26 cellular contexts compared by ENCODE assay signal in the genomic region with DNA sequence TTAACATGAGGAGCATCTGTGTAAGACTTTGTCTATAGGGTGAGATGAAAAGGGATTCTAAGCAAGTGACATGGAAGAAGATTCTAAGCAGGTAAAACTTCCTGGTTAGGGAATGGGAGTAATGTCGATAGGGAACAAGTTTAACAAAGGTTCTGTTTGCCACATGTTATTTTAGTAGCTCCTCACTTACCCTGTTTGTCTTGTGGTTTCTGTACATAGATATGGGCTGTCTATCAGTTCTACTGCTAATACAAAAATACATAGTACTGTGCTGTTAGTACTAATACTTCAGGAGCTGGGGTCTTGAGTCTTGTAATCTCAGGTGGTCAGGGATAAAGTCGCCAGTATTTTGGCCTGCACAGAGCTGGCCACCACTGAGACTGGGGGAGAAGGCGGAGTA. TPM values are rescaled to one million over a fixed set of nuclear protein-coding genes. Genes with fewer than 3 reads are reported as not detected.
DNase-seq lines count a peak whose midpoint lies in the region; ATAC-seq, FAIRE-seq and TF ChIP-seq lines count a peak whose summit lies in the region.
"Had no signal": no experiment of that assay in that cellular context is flagged by ENCODE, and none has a peak within 500 bp of the region (broad histone marks: within the 10 kb centered on the region; RNA-seq: fewer than 3 reads in every experiment).

No MANE protein-coding gene starts in this region.

- H3K9me3 ChIP-seq in mammary epithelial cell (replicated peaks; ENCODE audit: insufficient read depth, low read length) (no peaks in the 10 kb centered on the region), transverse colon (no peaks in the 10 kb centered on the region)
- H3K9me3 ChIP-seq: MG63 had no signal

- peaks cover 3% of the 10 kb centered on the region for H3K79me2 ChIP-seq in mammary epithelial cell (ENCODE audit: insufficient read depth, low read length)

- TF ChIP-seq POLR2A in transverse colon (IDR thresholded peaks at IDR 0.05) = no peak

- POLR2A ChIA-PET in MCF 10A (lab: Yijun Ruan, JAX) = interaction anchor here (0.9 to 2.0 kb wide), 10 partner anchors 9 to 185 kb away, joined by 3 to 12 read pairs (median 4); partner anchors contain the start of genes PRELID1 and RAB24

- intact Hi-C loops in MCF 10A (cut with micrococcal nuclease) = no loop called here
- intact Hi-C loops in mammary epithelial cell (cut with micrococcal nuclease) = no loop called here
- intact Hi-C loops in transverse colon (cut with DNase I; ENCODE audit: low total_unique reads) = no loop called here

- H3K27me3 ChIP-seq in mammary epithelial cell (ENCODE audit: insufficient read depth, low read length) (no peaks in the 10 kb centered on the region), bronchial epithelial cell (ENCODE audit: control insufficient read depth, insufficient read depth, low read length) (no peaks in the 10 kb centered on the region), transverse colon (no peaks in the 10 kb centered on the region)
- H3K27me3 ChIP-seq: MG63 had no signal

- DNase-seq in MCF 10A (ENCODE audit: unreplicated experiment) (no peak), mammary epithelial cell (no peak), bronchial epithelial cell (ENCODE audit: low read depth) (peak; percentile 8), mesothelial cell of epicardium (ENCODE audit: low spot score in 2 of 2, unreplicated experiment in 2 of 2) (no peak), SIG-M5 treated with dmso at 0.1 percent for 504 hours (lab: John Stamatoyannopoulos, UW; ENCODE audit: unreplicated experiment) (no peak), immature natural killer cell (no peak), transverse colon (no peak)
- DNase-seq: CD4-positive, alpha-beta T cell; DMS153; GDM1; GOT3; Karpas-422; MG63; NCI-H1048; NCI-H1436 treated with DMSO at 0.1 percent for 48 hours; NCI-H2029; NCI-H2171; NCI-H446; NK-92 treated with Interleukin-12 subunit alpha and Interleukin-12 subunit beta, amount 100 ng/mL, for 24 hours had no signal

- H3K9me3 Mint-ChIP-seq in MCF 10A (ENCODE audit: unreplicated experiment) (no peaks in the 10 kb centered on the region), mesothelial cell of epicardium (no peaks in the 10 kb centered on the region), immature natural killer cell (no peaks in the 10 kb centered on the region)
- H3K9me3 Mint-ChIP-seq: CD4-positive, alpha-beta T cell; IgD-negative memory B cell had no signal

- peak overlapping the region; percentile 50 for H3K27ac Mint-ChIP-seq in MCF 10A (ENCODE audit: low read depth, unreplicated experiment)
- peak overlapping the region; percentile 6 for H3K27ac Mint-ChIP-seq in mesothelial cell of epicardium
- peak overlapping the region in 1 of 6 donors; percentile 45 for H3K27ac Mint-ChIP-seq in immature natural killer cell
- H3K27ac Mint-ChIP-seq: CD4-positive, alpha-beta T cell had no signal

- H3K27ac ChIP-seq in mammary epithelial cell (ENCODE audit: insufficient read depth, low read depth, low read length) (no peak overlapping the region), transverse colon (no peak overlapping the region)

- no peak for TF ChIP-seq EP300 in transverse colon (IDR thresholded peaks at IDR 0.05; ENCODE audit: low read depth)

- BruUV-seq in MCF 10A (replicated peaks; lab: Mats Ljungman, UMichigan) (no TSS peak), mammary epithelial cell (replicated peaks; lab: Mats Ljungman, UMichigan) (no TSS peak)

- peaks cover 17% of the 10 kb centered on the region for H3K4me1 Mint-ChIP-seq in MCF 10A (ENCODE audit: insufficient read depth, unreplicated experiment)
- no peaks in the 10 kb centered on the region for H3K4me1 Mint-ChIP-seq in mesothelial cell of epicardium
- H3K4me1 Mint-ChIP-seq in immature natural killer cell = no peaks in the 10 kb centered on the region

- H2AFZ ChIP-seq in mammary epithelial cell (ENCODE audit: low read depth, low read length) = no peak overlapping the region

- no peaks in the 10 kb centered on the region for H4K20me1 ChIP-seq in mammary epithelial cell (ENCODE audit: insufficient read depth, low read length)

- CTCF ChIA-PET in MCF 10A (lab: Yijun Ruan, JAX) = interaction anchor here (0.8 to 3.2 kb wide), 8 partner anchors 8 to 157 kb away, joined by 3 to 23 read pairs (median 4); no protein-coding TSS in a partner anchor
- CTCF ChIA-PET in mammary epithelial cell (lab: Charles Lee; ENCODE audit: low non-redundant PET) = no interaction called here

- no peak for ATAC-seq in GM21360 (IDR thresholded peaks at IDR 0.05; ENCODE audit: unreplicated experiment)
- ATAC-seq: HCT116, Right ventricle myocardium inferior had no signal

- dilution Hi-C loops in mammary epithelial cell (cut with HindIII; ENCODE audit: low sequenced_read_pairs) = loop anchor here (10.0 kb wide), 1 partner anchor 86 kb away; no protein-coding TSS in a partner anchor

- no peak overlapping the region for H3K9ac ChIP-seq in mammary epithelial cell (ENCODE audit: insufficient read depth, low read length)

- H3K4me3 ChIP-seq in mammary epithelial cell (replicated peaks in 1 of 3; ENCODE audit: insufficient read depth in 1 of 3, low read depth in 2 of 3, low read length in 3 of 3) (no peak overlapping the region), bronchial epithelial cell (ENCODE audit: low read depth, low read length) (no peak overlapping the region), transverse colon (no peak overlapping the region)
- H3K4me3 ChIP-seq: MG63 had no signal

- peaks cover 5% of the 10 kb centered on the region for H3K36me3 ChIP-seq in mammary epithelial cell (ENCODE audit: insufficient read depth, low read length)
- peaks cover 3% of the 10 kb centered on the region for H3K36me3 ChIP-seq in bronchial epithelial cell (ENCODE audit: control insufficient read depth, insufficient read depth, low read length)
- H3K36me3 ChIP-seq in transverse colon = peaks cover 0 to 60% (median 14%) of the 10 kb centered on the region in 4 donors

- 69% methylated on average over 3 of the region's 3 CpGs for WGBS in mammary epithelial cell (ENCODE audit: low coverage, missing lambda C conversion rate)
- 93% methylated on average over 3 of the region's 3 CpGs for WGBS in transverse colon (ENCODE audit: low coverage in 1 of 2), 2 donors

- H3K4me3 Mint-ChIP-seq in MCF 10A (ENCODE audit: unreplicated experiment) = no peak overlapping the region
- no peak overlapping the region for H3K4me3 Mint-ChIP-seq in mesothelial cell of epicardium
- no peak overlapping the region for H3K4me3 Mint-ChIP-seq in immature natural killer cell
- H3K4me3 Mint-ChIP-seq: CD4-positive, alpha-beta T cell; IgD-negative memory B cell had no signal

- peaks cover 24% of the 10 kb centered on the region for H3K4me1 ChIP-seq in mammary epithelial cell (ENCODE audit: insufficient read depth, low read length)
- no peaks in the 10 kb centered on the region for H3K4me1 ChIP-seq in transverse colon

- TF ChIP-seq CTCF in MCF 10A (IDR thresholded peaks at IDR 0.05; ENCODE audit: unreplicated experiment) = no peak
- no peak for TF ChIP-seq CTCF in mammary epithelial cell (conservative IDR thresholded peaks at IDR 0.05 in 1 of 2, IDR thresholded peaks at IDR 0.05 in 1 of 2; ENCODE audit: extremely low read depth in 1 of 2, insufficient read depth in 1 of 2, low read depth in 1 of 2, low read length in 2 of 2)
- TF ChIP-seq CTCF in bronchial epithelial cell (IDR thresholded peaks at IDR 0.05; ENCODE audit: insufficient read depth, low read length, severe bottlenecking) = no peak
- no peak for TF ChIP-seq CTCF in mesothelial cell of epicardium (IDR thresholded peaks at IDR 0.05; ENCODE audit: unreplicated experiment)
- no peak for TF ChIP-seq CTCF in transverse colon (IDR thresholded peaks at IDR 0.05)

- no peak for FAIRE-seq in bronchial epithelial cell (lab: Jason Lieb, UNC)
- FAIRE-seq: A204.1, HTR-8/SVneo, RCC 7860 had no signal

- H3K27me3 Mint-ChIP-seq in MCF 10A (ENCODE audit: insufficient read depth, unreplicated experiment) = no peaks in the 10 kb centered on the region
- H3K27me3 Mint-ChIP-seq in mesothelial cell of epicardium (ENCODE audit: low read depth) = no peaks in the 10 kb centered on the region
- peaks cover 0 to 2% (median 0%) of the 10 kb centered on the region in 3 donors for H3K27me3 Mint-ChIP-seq in immature natural killer cell (ENCODE audit: low read depth in 3 of 3)
- H3K27me3 Mint-ChIP-seq: CD4-positive, alpha-beta T cell; IgD-negative memory B cell had no signal

- peaks cover 99% of the 10 kb centered on the region for H3K36me3 Mint-ChIP-seq in MCF 10A (ENCODE audit: insufficient read depth, unreplicated experiment)
- peaks cover 35% of the 10 kb centered on the region for H3K36me3 Mint-ChIP-seq in mesothelial cell of epicardium
- H3K36me3 Mint-ChIP-seq in immature natural killer cell = peaks cover 14 to 55% (median 25%) of the 10 kb centered on the region in 3 donors

- H3K4me2 ChIP-seq in mammary epithelial cell (ENCODE audit: insufficient read depth, low read depth, low read length) = no peak overlapping the region

- in situ Hi-C loops in mammary epithelial cell (cut with MboI; ENCODE audit: low sequenced_read_pairs in 2 of 2) (loop anchor here in 1 of 2 donors (25.0 kb wide), 1 partner anchor 608 kb away; no protein-coding TSS in a partner anchor), transverse colon (cut with MboI; ENCODE audit: low pct_ligation_motif_present in 1 of 4, low pct_unique_long_range_greater_than_20kb in 1 of 4, low sequenced_read_pairs in 3 of 4) (no loop called here)

RNA-seq across cellular contexts. Expression of gene RAB24, which starts 32.9 kb away (rescaled TPM):
- total RNA-seq in MCF 10A (2022) = 34.3 and 42.6 TPM in 2 replicates
- total RNA-seq in mammary epithelial cell = 10 to 100 TPM; 10.3 to 21.4 TPM
- 17.4 TPM for polyA plus RNA-seq in mammary epithelial cell
- not detected for polyA minus RNA-seq in mammary epithelial cell
- 16.6 and 26.1 TPM in 2 replicates for total RNA-seq in bronchial epithelial cell
- total RNA-seq in mesothelial cell of epicardium = 28.3 to 31.8 TPM (median 30.3 TPM) in 3 replicates
- 10 to 100 TPM; 39.7 to 80.2 (median 45.8) TPM for polyA plus RNA-seq in immature natural killer cell
- 10 to 100 TPM; 38.2 to 68.1 (median 51.8) TPM for total RNA-seq in transverse colon

RNA-seq across cellular contexts. Expression of gene PRELID1, which starts 32.9 kb away (rescaled TPM):
- total RNA-seq in MCF 10A (2022) = 217 and 267 TPM in 2 replicates
- total RNA-seq in mammary epithelial cell = 100 to 1,000 TPM in 1 of 2 donors, 10 to 100 TPM in 1; 51.5 to 181 TPM
- polyA plus RNA-seq in mammary epithelial cell = 276 TPM
- 144 TPM for polyA minus RNA-seq in mammary epithelial cell
- total RNA-seq in bronchial epithelial cell = 139 and 161 TPM in 2 replicates
- total RNA-seq in mesothelial cell of epicardium = 80.5 to 89.8 TPM (median 81.2 TPM) in 3 replicates
- polyA plus RNA-seq in immature natural killer cell = 100 to 1,000 TPM; 345 to 494 (median 375) TPM
- 100 to 1,000 TPM in 3 of 4 donors, 10 to 100 TPM in 1; 52.1 to 192 (median 142) TPM for total RNA-seq in transverse colon

RNA-seq across cellular contexts. Expression of gene MXD3, which starts 41.0 kb away (rescaled TPM):
- total RNA-seq in MCF 10A (2022) = 8.4 and 13.2 TPM in 2 replicates
- 10 to 100 TPM in 1 of 2 donors, under 1 TPM in 1; 0.83 to 10.7 TPM for total RNA-seq in mammary epithelial cell
- polyA plus RNA-seq in mammary epithelial cell = 3.6 TPM
- polyA minus RNA-seq in mammary epithelial cell = not detected
- total RNA-seq in bronchial epithelial cell = 0.53 and 1.5 TPM in 2 replicates
- 18.4 to 19.8 TPM (median 19.2 TPM) in 3 replicates for total RNA-seq in mesothelial cell of epicardium
- polyA plus RNA-seq in immature natural killer cell = 1 to 10 TPM; 2.1 to 4.2 (median 4.1) TPM
- 100 to 1,000 TPM in 1 of 4 donors, 10 to 100 TPM in 3; 10.8 to 257 (median 21.7) TPM for total RNA-seq in transverse colon
